34 cellular contexts compared by ENCODE assay signal in the genomic region with DNA sequence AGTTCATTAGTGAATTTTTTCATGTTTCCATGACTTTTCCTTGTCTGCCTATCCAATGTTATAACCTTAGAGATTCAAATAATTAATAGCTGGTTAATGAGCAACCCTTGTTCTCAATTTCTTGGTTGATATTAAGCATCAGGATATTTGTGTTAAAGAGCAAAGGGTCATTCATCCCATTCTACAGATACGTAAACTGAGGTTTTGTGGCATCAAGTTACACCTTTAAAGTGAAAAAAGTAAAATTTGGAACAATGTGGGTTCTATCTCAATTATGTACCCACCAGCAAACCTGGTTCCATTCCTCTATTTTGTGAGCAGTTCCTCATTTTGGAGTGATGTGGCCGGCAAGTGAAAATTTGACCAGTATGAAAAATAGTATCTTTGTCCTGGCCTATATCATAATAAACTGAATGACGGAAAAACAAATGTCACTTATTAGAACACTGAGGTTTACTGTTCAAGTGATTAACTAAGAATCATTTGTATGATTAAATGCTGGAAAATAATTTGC.
"Had no signal": no experiment of that assay in that cellular context is flagged by ENCODE, and none has a peak within 500 bp of the region (broad histone marks: within the 10 kb centered on the region; RNA-seq: fewer than 3 reads in every experiment).

No MANE protein-coding gene starts in this region.

- DNase-seq: activated B cell treated with CpG ODN at 0.5 μM for 24 hours; activated CD4-positive, alpha-beta memory T cell treated with anti-CD3 and anti-CD28 coated beads for 36 hours; activated CD4-positive, alpha-beta T cell treated with anti-CD3 and anti-CD28 coated beads for 4 hours; activated CD4-positive, alpha-beta T cell treated with anti-CD3 and anti-CD28 coated beads, Interleukin-2, amount 10 ng/mL, durations not matched to agents 24 days and 14 days; activated CD4-positive, alpha-beta T cell treated with anti-CD3 and anti-CD28 coated beads, Interleukin-2, amount 50 U/mL, for 1 hour; activated CD4-positive, alpha-beta T cell treated with anti-CD3 and anti-CD28 coated beads, Interleukin-2, amount 50 U/mL, for 4 hours; activated CD4-positive, CD25-positive, alpha-beta regulatory T cell treated with anti-CD3 and anti-CD28 coated beads, Interleukin-2, amount 50 U/mL, for 72 hours; activated CD8-positive, alpha-beta memory T cell treated with anti-CD3 and anti-CD28 coated beads, Interleukin-2, amount 50 U/mL, for 4 hours; activated CD8-positive, alpha-beta T cell treated with anti-CD3 and anti-CD28 coated beads for 36 hours; activated effector memory CD4-positive, alpha-beta T cell treated with anti-CD3 and anti-CD28 coated beads, Interleukin-2, amount 50 U/mL, for 16 hours; activated gamma-delta T cell treated with Interleukin-2 at 50 U/mL for 16 hours; activated naive CD4-positive, alpha-beta T cell; activated naive CD4-positive, alpha-beta T cell treated with anti-CD3 and anti-CD28 coated beads for 36 hours; activated naive CD4-positive, alpha-beta T cell treated with anti-CD3 and anti-CD28 coated beads, Interleukin-2, amount 50 U/mL, for 16 hours; activated naive CD8-positive, alpha-beta T cell treated with anti-CD3 and anti-CD28 coated beads for 36 hours; activated T-cell treated with anti-CD3 and anti-CD28 coated beads for 4 hours; activated T-cell treated with anti-CD3 and anti-CD28 coated beads, Interleukin-2, amount 50 U/mL, for 1 hour; activated T-cell treated with anti-CD3 and anti-CD28 coated beads, Interleukin-2, amount 50 U/mL, for 4 hours; activated T-cell treated with anti-CD3 and anti-CD28 coated beads, Interleukin-2, amount 50 U/mL, for 72 hours; adrenal gland; amniotic stem cell; aorta; body of pancreas; brain microvascular endothelial cell; central memory CD4-positive, alpha-beta T cell; T-helper 2 cell; T-helper 9 cell had no signal

- H3K36me3 ChIP-seq: adrenal gland, brain microvascular endothelial cell, breast epithelium had no signal

- FAIRE-seq: astrocyte, colon, TTC549 had no signal

- H3K4me1 ChIP-seq: adrenal gland, body of pancreas, breast epithelium had no signal

- H3K27me3 ChIP-seq: adrenal gland, body of pancreas, brain microvascular endothelial cell, breast epithelium had no signal

- ATAC-seq: activated CD8-positive, alpha-beta T cell treated with anti-CD3 and anti-CD28 coated beads for 36 hours; activated naive CD4-positive, alpha-beta T cell treated with anti-CD3 and anti-CD28 coated beads, Interleukin-2, amount 50 U/mL, for 72 hours; activated T-cell treated with anti-CD3 and anti-CD28 coated beads, Interleukin-2, amount 50 U/mL, for 4 hours; activated T-cell treated with anti-CD3 and anti-CD28 coated beads, Interleukin-2, amount 50 U/mL, for 72 hours; activated T-helper 17 cell treated with anti-CD3 and anti-CD28 coated beads, Interleukin-2, amount 50 U/mL, for 72 hours; body of pancreas had no signal

- H3K4me3 ChIP-seq: adrenal gland, body of pancreas, breast epithelium had no signal

- H3K27ac ChIP-seq: adrenal gland, body of pancreas, brain microvascular endothelial cell, breast epithelium, VCaP had no signal

- H3K9me3 ChIP-seq: adrenal gland, body of pancreas, breast epithelium had no signal
